ENCODE assay signal across 10 cellular contexts in genomic region chr2:27189989-27190388, GRCh38. TPM values are rescaled to one million over a fixed set of nuclear protein-coding genes. Genes with fewer than 3 reads are reported as not detected.
"Had no signal": no experiment of that assay in that cellular context is flagged by ENCODE, and none has a peak within 500 bp of the region (broad histone marks: within the 10 kb centered on the region; RNA-seq: fewer than 3 reads in every experiment).

No MANE protein-coding gene starts in this region.

- H3K36me3 Mint-ChIP-seq: IgD-negative memory B cell had no signal

- H3K27ac ChIP-seq: HL-60, KMS-11 had no signal

- H3K4me3 ChIP-seq: K562 had no signal

- H3K9me3 Mint-ChIP-seq: IgD-negative memory B cell had no signal

- H3K4me2 ChIP-seq: KMS-11 had no signal

- DNase-seq: IMR-90, KBM-7, KG1 had no signal

- ATAC-seq: HepG2, K562 had no signal

- H3K4me3 Mint-ChIP-seq: IgD-negative memory B cell had no signal

- H3K27ac Mint-ChIP-seq: IgD-negative memory B cell had no signal

RNA-seq across cellular contexts. Expression of gene TCF23, which starts 41.2 kb away (rescaled TPM):
- total RNA-seq: HT-29, HT1080, IMR-90 had no signal
- polyA plus RNA-seq: IgD-negative memory B cell, IMR-90, K562 had no signal

RNA-seq across cellular contexts. Expression of gene PRR30, which starts 50.8 kb away (rescaled TPM):
- total RNA-seq: HepG2, HT-29, HT1080, IMR-90, K562 had no signal
- polyA plus RNA-seq: HepG2, IgD-negative memory B cell, IMR-90, K562 had no signal
